Comparison of ENCODE assay signal across 28 cellular contexts in genomic region chr7:75033826-75034225, GRCh38. TPM values are rescaled to one million over a fixed set of nuclear protein-coding genes. Genes with fewer than 3 reads are reported as not detected.
DNase-seq lines count a peak whose midpoint lies in the region; ATAC-seq and TF ChIP-seq lines count a peak whose summit lies in the region.
"Had no signal": no experiment of that assay in that cellular context is flagged by ENCODE, and none has a peak within 500 bp of the region (broad histone marks: within the 10 kb centered on the region; RNA-seq: fewer than 3 reads in every experiment).

No MANE protein-coding gene starts in this region.

- DNase-seq in endothelial cell (ENCODE audit: low spot score) (no peak), left kidney (ENCODE audit: low read depth, low spot score) (peak; percentile 38), progenitor cell of endocrine pancreas (ENCODE audit: low spot score, unreplicated experiment) (no peak), gastrocnemius medialis (no peak)
- no peak for DNase-seq in activated CD4-positive, alpha-beta T cell treated with anti-CD3 and anti-CD28 coated beads, Interleukin-2, amount 10 ng/mL, durations not matched to agents 7 days and 5 days
- no peak for DNase-seq in activated CD4-positive, CD25-positive, alpha-beta regulatory T cell treated with anti-CD3 and anti-CD28 coated beads, Interleukin-2, amount 50 U/mL, for 72 hours
- DNase-seq: CD8-positive, alpha-beta T cell; DMS 273 treated with DMSO at 0.1 percent for 48 hours; DMS79; EL; GDM1; GOT3; NCI-H1048; NCI-H1694 treated with DMSO at 0.1 percent for 48 hours; NCI-H2081; NCI-H2227 treated with DMSO at 0.1 percent for 48 hours; NCI-H526 treated with DMSO at 0.1 percent for 48 hours; SHP77 had no signal

- no peaks in the 10 kb centered on the region for H3K4me1 Mint-ChIP-seq in endothelial cell (ENCODE audit: unreplicated experiment)
- peaks cover 2% of the 10 kb centered on the region for H3K4me1 Mint-ChIP-seq in progenitor cell of endocrine pancreas (ENCODE audit: low read depth)
- H3K4me1 Mint-ChIP-seq in activated CD4-positive, alpha-beta T cell treated with anti-CD3 and anti-CD28 coated beads, Interleukin-2, amount 10 ng/mL, durations not matched to agents 7 days and 5 days, result no peaks in the 10 kb centered on the region
- H3K4me1 Mint-ChIP-seq: B cell, IgD-negative memory B cell had no signal

- H3K9me3 Mint-ChIP-seq in endothelial cell (ENCODE audit: unreplicated experiment), result no peaks in the 10 kb centered on the region
- H3K9me3 Mint-ChIP-seq in progenitor cell of endocrine pancreas (ENCODE audit: low read depth), result no peaks in the 10 kb centered on the region
- H3K9me3 Mint-ChIP-seq in activated CD4-positive, alpha-beta T cell treated with anti-CD3 and anti-CD28 coated beads, Interleukin-2, amount 10 ng/mL, durations not matched to agents 7 days and 5 days, result no peaks in the 10 kb centered on the region
- H3K9me3 Mint-ChIP-seq: CD8-positive, alpha-beta T cell; IgD-negative memory B cell had no signal

- no peak for TF ChIP-seq POLR2A in gastrocnemius medialis (IDR thresholded peaks at IDR 0.05)

- CTCF ChIA-PET in activated CD4-positive, alpha-beta T cell treated with anti-CD3 and anti-CD28 coated beads, Interleukin-2, amount 10 ng/mL, durations not matched to agents 7 days and 5 days (lab: Charles Lee), result interaction anchor here (0.7 to 1.5 kb wide), 4 partner anchors 8 to 987 kb away, joined by 3 to 5 read pairs (median 3); no protein-coding TSS in a partner anchor

- peaks cover 11% of the 10 kb centered on the region for H3K36me3 Mint-ChIP-seq in endothelial cell (ENCODE audit: low read depth, unreplicated experiment)
- peaks cover 7% of the 10 kb centered on the region for H3K36me3 Mint-ChIP-seq in progenitor cell of endocrine pancreas (ENCODE audit: insufficient read depth)
- H3K36me3 Mint-ChIP-seq in activated CD4-positive, alpha-beta T cell treated with anti-CD3 and anti-CD28 coated beads, Interleukin-2, amount 10 ng/mL, durations not matched to agents 7 days and 5 days (ENCODE audit: low read depth), result no peaks in the 10 kb centered on the region
- H3K36me3 Mint-ChIP-seq: IgD-negative memory B cell had no signal

- H3K4me1 ChIP-seq in gastrocnemius medialis, result no peaks in the 10 kb centered on the region

- H3K27ac Mint-ChIP-seq in endothelial cell (ENCODE audit: unreplicated experiment) (no peak overlapping the region), progenitor cell of endocrine pancreas (peak overlapping the region; percentile 76)
- H3K27ac Mint-ChIP-seq in activated CD4-positive, alpha-beta T cell treated with anti-CD3 and anti-CD28 coated beads, Interleukin-2, amount 10 ng/mL, durations not matched to agents 7 days and 5 days, result no peak overlapping the region
- H3K27ac Mint-ChIP-seq: B cell; CD8-positive, alpha-beta T cell had no signal

- no peak overlapping the region for H3K4me3 ChIP-seq in gastrocnemius medialis
- H3K4me3 ChIP-seq: GM12878 had no signal

- ATAC-seq in GM18870 (IDR thresholded peaks at IDR 0.05; ENCODE audit: unreplicated experiment), result no peak
- no peak for ATAC-seq in gastrocnemius medialis
- ATAC-seq: CD8-positive, alpha-beta T cell; GM12878; Panc1 had no signal

- H3K36me3 ChIP-seq in gastrocnemius medialis, result no peaks in the 10 kb centered on the region

- in situ Hi-C loops in gastrocnemius medialis (cut with MboI; ENCODE audit: low sequenced_read_pairs in 4 of 4), result loop anchor here in 2 of 4 donors (25.0 kb wide), 2 partner anchors 597 to 622 kb away; no protein-coding TSS in a partner anchor

- POLR2A ChIA-PET in activated CD4-positive, alpha-beta T cell treated with anti-CD3 and anti-CD28 coated beads, Interleukin-2, amount 10 ng/mL, durations not matched to agents 7 days and 5 days (lab: Charles Lee), result no interaction called here

- peak overlapping the region; percentile 50 for H3K4me3 Mint-ChIP-seq in endothelial cell (ENCODE audit: unreplicated experiment)
- H3K4me3 Mint-ChIP-seq in progenitor cell of endocrine pancreas (ENCODE audit: low read depth), result no peak overlapping the region
- no peak overlapping the region for H3K4me3 Mint-ChIP-seq in activated CD4-positive, alpha-beta T cell treated with anti-CD3 and anti-CD28 coated beads, Interleukin-2, amount 10 ng/mL, durations not matched to agents 7 days and 5 days
- H3K4me3 Mint-ChIP-seq: B cell; CD8-positive, alpha-beta T cell; IgD-negative memory B cell had no signal

- TF ChIP-seq CTCF in endothelial cell (IDR thresholded peaks at IDR 0.05; ENCODE audit: unreplicated experiment), result no peak
- TF ChIP-seq CTCF in progenitor cell of endocrine pancreas (IDR thresholded peaks at IDR 0.05; ENCODE audit: unreplicated experiment), result no peak
- TF ChIP-seq CTCF in gastrocnemius medialis (IDR thresholded peaks at IDR 0.05 in 4 of 5, conservative IDR thresholded peaks at IDR 0.05 in 1 of 5), result no peak

- H3K27me3 Mint-ChIP-seq in endothelial cell (ENCODE audit: unreplicated experiment) (peaks cover 3% of the 10 kb centered on the region), progenitor cell of endocrine pancreas (no peaks in the 10 kb centered on the region)
- H3K27me3 Mint-ChIP-seq in activated CD4-positive, alpha-beta T cell treated with anti-CD3 and anti-CD28 coated beads, Interleukin-2, amount 10 ng/mL, durations not matched to agents 7 days and 5 days, result no peaks in the 10 kb centered on the region
- H3K27me3 Mint-ChIP-seq: B cell, IgD-negative memory B cell had no signal

- no peak overlapping the region for H3K27ac ChIP-seq in gastrocnemius medialis
- H3K27ac ChIP-seq: C4-2B, HL-60, KMS-11, RWPE1 had no signal

- no peaks in the 10 kb centered on the region for H3K9me3 ChIP-seq in gastrocnemius medialis
- H3K9me3 ChIP-seq: SK-N-SH had no signal

- intact Hi-C loops in gastrocnemius medialis (cut with DNase I; ENCODE audit: low total_unique reads), result no loop called here

- H3K27me3 ChIP-seq in gastrocnemius medialis, result no peaks in the 10 kb centered on the region

RNA-seq across cellular contexts. Expression of gene RCC1L, which starts 39.8 kb away (rescaled TPM):
- total RNA-seq in endothelial cell (ENCODE audit: unreplicated experiment), result 41.4 TPM
- total RNA-seq in progenitor cell of endocrine pancreas, result 41.1 and 43.9 TPM in 2 replicates
- 10 to 100 TPM; 30.2 to 36.7 TPM for total RNA-seq in activated CD4-positive, alpha-beta T cell treated with anti-CD3 and anti-CD28 coated beads, Interleukin-2, amount 10 ng/mL, durations not matched to agents 7 days and 5 days
- 100 to 1,000 TPM in 1 of 4 donors, 10 to 100 TPM in 3; 52.7 to 101 (median 61.0) TPM for total RNA-seq in gastrocnemius medialis

RNA-seq across cellular contexts. Expression of gene GTF2IRD2B, which starts 58.6 kb away (rescaled TPM):
- total RNA-seq in endothelial cell (ENCODE audit: unreplicated experiment), result 12.7 TPM
- 57.5 and 65.5 TPM in 2 replicates for total RNA-seq in progenitor cell of endocrine pancreas
- total RNA-seq in activated CD4-positive, alpha-beta T cell treated with anti-CD3 and anti-CD28 coated beads, Interleukin-2, amount 10 ng/mL, durations not matched to agents 7 days and 5 days, result 10 to 100 TPM; 21.8 to 23.9 TPM
- total RNA-seq in gastrocnemius medialis, result 10 to 100 TPM; 49.7 to 64.7 (median 60.1) TPM
